ENCODE assay signal across 8 cellular contexts in the genomic region with DNA sequence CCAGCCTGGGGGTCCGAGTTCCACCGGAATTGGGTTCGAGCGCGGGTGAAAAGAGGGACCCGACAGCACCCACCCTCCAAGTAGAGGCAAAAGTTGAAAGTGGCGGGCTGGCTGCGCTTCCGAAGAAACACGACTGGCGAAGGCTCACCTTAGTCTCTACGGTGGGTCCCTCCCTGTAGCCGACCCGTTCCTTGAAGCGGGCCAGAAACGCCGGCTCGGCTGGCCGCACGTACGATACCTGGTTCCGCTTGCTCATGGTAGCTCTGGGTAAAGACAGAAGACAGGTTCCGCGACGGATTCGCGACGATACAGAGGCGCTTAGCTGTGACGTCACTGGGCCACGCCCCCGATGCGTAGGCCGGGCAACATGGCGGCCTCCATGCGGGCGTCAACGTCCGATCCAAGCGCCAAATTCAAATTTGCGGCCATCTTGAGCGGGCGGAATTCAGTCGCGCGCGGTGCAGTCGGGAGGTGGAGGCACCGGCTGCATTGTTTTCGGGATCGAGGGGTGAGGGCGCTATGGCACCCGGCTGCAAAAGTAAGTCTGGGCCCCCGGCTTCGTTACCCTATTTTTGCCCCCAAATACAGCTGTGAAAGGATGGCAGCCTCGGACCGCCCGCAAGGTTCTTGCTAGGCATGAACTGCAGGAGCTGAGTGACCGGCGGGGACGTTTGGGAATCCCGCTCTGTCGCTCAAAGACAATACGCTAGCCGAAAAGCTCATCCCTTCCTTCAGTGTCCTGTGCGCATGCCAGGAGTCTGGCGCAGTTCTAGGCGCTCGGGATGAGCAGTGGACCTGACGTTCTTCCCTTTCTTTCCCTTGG. TPM values are rescaled to one million over a fixed set of nuclear protein-coding genes. Genes with fewer than 3 reads are reported as not detected.
DNase-seq lines count a peak whose midpoint lies in the region; ATAC-seq and TF ChIP-seq lines count a peak whose summit lies in the region.

Gene KIAA1143, minus strand, starts transcription at position 273 of the 823 bp plus-strand sequence. Its CDS starts 17 bp downstream, at position 256.
A gene with protein sequence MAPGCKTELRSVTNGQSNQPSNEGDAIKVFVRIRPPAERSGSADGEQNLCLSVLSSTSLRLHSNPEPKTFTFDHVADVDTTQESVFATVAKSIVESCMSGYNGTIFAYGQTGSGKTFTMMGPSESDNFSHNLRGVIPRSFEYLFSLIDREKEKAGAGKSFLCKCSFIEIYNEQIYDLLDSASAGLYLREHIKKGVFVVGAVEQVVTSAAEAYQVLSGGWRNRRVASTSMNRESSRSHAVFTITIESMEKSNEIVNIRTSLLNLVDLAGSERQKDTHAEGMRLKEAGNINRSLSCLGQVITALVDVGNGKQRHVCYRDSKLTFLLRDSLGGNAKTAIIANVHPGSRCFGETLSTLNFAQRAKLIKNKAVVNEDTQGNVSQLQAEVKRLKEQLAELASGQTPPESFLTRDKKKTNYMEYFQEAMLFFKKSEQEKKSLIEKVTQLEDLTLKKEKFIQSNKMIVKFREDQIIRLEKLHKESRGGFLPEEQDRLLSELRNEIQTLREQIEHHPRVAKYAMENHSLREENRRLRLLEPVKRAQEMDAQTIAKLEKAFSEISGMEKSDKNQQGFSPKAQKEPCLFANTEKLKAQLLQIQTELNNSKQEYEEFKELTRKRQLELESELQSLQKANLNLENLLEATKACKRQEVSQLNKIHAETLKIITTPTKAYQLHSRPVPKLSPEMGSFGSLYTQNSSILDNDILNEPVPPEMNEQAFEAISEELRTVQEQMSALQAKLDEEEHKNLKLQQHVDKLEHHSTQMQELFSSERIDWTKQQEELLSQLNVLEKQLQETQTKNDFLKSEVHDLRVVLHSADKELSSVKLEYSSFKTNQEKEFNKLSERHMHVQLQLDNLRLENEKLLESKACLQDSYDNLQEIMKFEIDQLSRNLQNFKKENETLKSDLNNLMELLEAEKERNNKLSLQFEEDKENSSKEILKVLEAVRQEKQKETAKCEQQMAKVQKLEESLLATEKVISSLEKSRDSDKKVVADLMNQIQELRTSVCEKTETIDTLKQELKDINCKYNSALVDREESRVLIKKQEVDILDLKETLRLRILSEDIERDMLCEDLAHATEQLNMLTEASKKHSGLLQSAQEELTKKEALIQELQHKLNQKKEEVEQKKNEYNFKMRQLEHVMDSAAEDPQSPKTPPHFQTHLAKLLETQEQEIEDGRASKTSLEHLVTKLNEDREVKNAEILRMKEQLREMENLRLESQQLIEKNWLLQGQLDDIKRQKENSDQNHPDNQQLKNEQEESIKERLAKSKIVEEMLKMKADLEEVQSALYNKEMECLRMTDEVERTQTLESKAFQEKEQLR (N-terminal part only) (plus strand): TSS at position 448 of the 823 bp plus-strand sequence. CDS start 72 bp downstream, at position 520.

- no peaks in the 10 kb centered on the region for H4K20me1 ChIP-seq in Loucy (ENCODE audit: insufficient read depth, low read length, poor library complexity, severe bottlenecking)

- H3K9me3 ChIP-seq in Loucy (ENCODE audit: insufficient read depth, low read depth, low read length), result peaks cover 10% of the 10 kb centered on the region; the same call in 1 of the 2 replicates

- H3K4me3 ChIP-seq in H7 (ENCODE audit: insufficient read depth, low read depth, low read length), result peak within 1 kb of the TSS; percentile 87
- H3K4me3 ChIP-seq in Loucy (ENCODE audit: low read length, poor library complexity, severe bottlenecking), result peak within 1 kb of the TSS; percentile 91
- H3K4me3 ChIP-seq in fibroblast of the aortic adventitia (ENCODE audit: low read depth, low read length), result peak within 1 kb of the TSS; percentile 94

- no peaks in the 10 kb centered on the region for H3K27me3 ChIP-seq in H7 (ENCODE audit: control insufficient read depth, insufficient read depth, low read length)
- no peaks in the 10 kb centered on the region for H3K27me3 ChIP-seq in Loucy (ENCODE audit: insufficient read depth, low read length, poor library complexity, severe bottlenecking)

- H3K9me2 ChIP-seq in Loucy (replicated peaks; ENCODE audit: low read depth, low read length), result no peaks in the 10 kb centered on the region

- H3F3A ChIP-seq in Loucy (ENCODE audit: low read depth), result no peaks in the 10 kb centered on the region

- peak within 1 kb of the TSS; percentile 90 for H2AFZ ChIP-seq in Loucy (ENCODE audit: low read length)

- peak; percentile 76 for TF ChIP-seq POLR2A in Raji (IDR thresholded peaks at IDR 0.05; ENCODE audit: insufficient read depth, low read depth, low read length)

- peaks cover 10% of the 10 kb centered on the region for H3K4me1 Mint-ChIP-seq in nephron progenitor cell
- peaks cover 25% of the 10 kb centered on the region for H3K4me1 Mint-ChIP-seq in stimulated activated naive CD8-positive, alpha-beta T cell treated with anti-CD3 and anti-CD28 coated beads, Interleukin-15, amount 100 ng/mL, for 72 hours

- H3K4me3 Mint-ChIP-seq in nephron progenitor cell, result peak within 1 kb of the TSS; percentile 91
- peak within 1 kb of the TSS; percentile 93 to 94 for H3K4me3 Mint-ChIP-seq in stimulated activated naive CD8-positive, alpha-beta T cell treated with anti-CD3 and anti-CD28 coated beads, Interleukin-15, amount 100 ng/mL, for 72 hours

- peaks cover 3% of the 10 kb centered on the region for H3K36me3 ChIP-seq in H7 (replicated peaks; ENCODE audit: control insufficient read depth, insufficient read depth, low read length)
- H3K36me3 ChIP-seq in Loucy (ENCODE audit: insufficient read depth, low read length), result no peaks in the 10 kb centered on the region

- peaks cover 96% of the 10 kb centered on the region for H3K9me3 Mint-ChIP-seq in nephron progenitor cell
- peaks cover 18 to 20% of the 10 kb centered on the region in 2 donors for H3K9me3 Mint-ChIP-seq in stimulated activated naive CD8-positive, alpha-beta T cell treated with anti-CD3 and anti-CD28 coated beads, Interleukin-15, amount 100 ng/mL, for 72 hours

- no peaks in the 10 kb centered on the region for H3K27me3 Mint-ChIP-seq in nephron progenitor cell (ENCODE audit: low read depth, poor library complexity)
- peaks cover 9% of the 10 kb centered on the region for H3K27me3 Mint-ChIP-seq in stimulated activated naive CD8-positive, alpha-beta T cell treated with anti-CD3 and anti-CD28 coated beads, Interleukin-15, amount 100 ng/mL, for 72 hours

- TF ChIP-seq CTCF in Loucy (conservative IDR thresholded peaks at IDR 0.05; ENCODE audit: low read length) (peak; percentile 49; the same call in 1 of the 2 replicates), fibroblast of the aortic adventitia (IDR thresholded peaks at IDR 0.05; ENCODE audit: insufficient read depth, low read length) (no peak), nephron progenitor cell (IDR thresholded peaks at IDR 0.05) (no peak)

- peak; percentile 96 for ATAC-seq in stimulated activated naive CD8-positive, alpha-beta T cell treated with anti-CD3 and anti-CD28 coated beads, Interleukin-15, amount 100 ng/mL, for 72 hours

- peak within 1 kb of the TSS; percentile 90 for H3K4me2 ChIP-seq in Loucy (ENCODE audit: low read depth, low read length, poor library complexity, severe bottlenecking)

- peaks cover 87% of the 10 kb centered on the region for H3K36me3 Mint-ChIP-seq in nephron progenitor cell (ENCODE audit: low read depth)

- H3K27ac Mint-ChIP-seq in nephron progenitor cell, result peak within 1 kb of the TSS; percentile 71
- peak within 1 kb of the TSS; percentile 88 to 91 for H3K27ac Mint-ChIP-seq in stimulated activated naive CD8-positive, alpha-beta T cell treated with anti-CD3 and anti-CD28 coated beads, Interleukin-15, amount 100 ng/mL, for 72 hours

- peak within 1 kb of the TSS; percentile 91 for H3K9ac ChIP-seq in Loucy (ENCODE audit: low read depth, low read length, poor library complexity, severe bottlenecking)

- H3K79me2 ChIP-seq in Loucy (ENCODE audit: insufficient read depth, low read length), result peaks cover 72% of the 10 kb centered on the region

- peaks cover 34% of the 10 kb centered on the region for H3K4me1 ChIP-seq in Loucy (ENCODE audit: insufficient read depth, low read length, poor library complexity, severe bottlenecking)

- DNase-seq in ELF-1 (ENCODE audit: low read depth, low spot score), result peak; percentile 98
- DNase-seq in H7, result peak; percentile 89
- DNase-seq in activated effector memory CD4-positive, alpha-beta T cell treated with Interleukin-2 at 50 U/mL for 16 hours, result peak; percentile 92
- DNase-seq in fibroblast of the aortic adventitia (ENCODE audit: low read depth), result peak; percentile 95
- DNase-seq in nephron progenitor cell, result peak; percentile 98
- DNase-seq in stimulated activated naive CD8-positive, alpha-beta T cell treated with anti-CD3 and anti-CD28 coated beads, Interleukin-15, amount 100 ng/mL, for 72 hours, result peak; percentile 96 to 97

RNA-seq across cellular contexts. Expression of gene KIAA1143, which starts in this region (rescaled TPM):
- 30.8 and 37.8 TPM in 2 replicates for total RNA-seq in H7 (2014; rRNA removed; shearing (Covaris generic))
- 27.5 and 33.1 TPM in 2 replicates for total RNA-seq in fibroblast of the aortic adventitia (ENCODE audit: low replicate concordance)

RNA-seq across cellular contexts. Expression of the second gene that starts in this region (rescaled TPM):
- total RNA-seq in H7 (2014; rRNA removed; shearing (Covaris generic)), result 19.3 and 38.8 TPM in 2 replicates
- total RNA-seq in fibroblast of the aortic adventitia (ENCODE audit: low replicate concordance), result 0.98 and 17.1 TPM in 2 replicates

Comparison
In these comparisons a context has a peak if more than half of its experiments do, and no peak if none do; other contexts are left out.
1. Peak in every context shown above with its lines: DNase-seq, ATAC-seq and H3K4me3 ChIP-seq.